ENCODE assay signal across 1 cellular context in the genomic region with DNA sequence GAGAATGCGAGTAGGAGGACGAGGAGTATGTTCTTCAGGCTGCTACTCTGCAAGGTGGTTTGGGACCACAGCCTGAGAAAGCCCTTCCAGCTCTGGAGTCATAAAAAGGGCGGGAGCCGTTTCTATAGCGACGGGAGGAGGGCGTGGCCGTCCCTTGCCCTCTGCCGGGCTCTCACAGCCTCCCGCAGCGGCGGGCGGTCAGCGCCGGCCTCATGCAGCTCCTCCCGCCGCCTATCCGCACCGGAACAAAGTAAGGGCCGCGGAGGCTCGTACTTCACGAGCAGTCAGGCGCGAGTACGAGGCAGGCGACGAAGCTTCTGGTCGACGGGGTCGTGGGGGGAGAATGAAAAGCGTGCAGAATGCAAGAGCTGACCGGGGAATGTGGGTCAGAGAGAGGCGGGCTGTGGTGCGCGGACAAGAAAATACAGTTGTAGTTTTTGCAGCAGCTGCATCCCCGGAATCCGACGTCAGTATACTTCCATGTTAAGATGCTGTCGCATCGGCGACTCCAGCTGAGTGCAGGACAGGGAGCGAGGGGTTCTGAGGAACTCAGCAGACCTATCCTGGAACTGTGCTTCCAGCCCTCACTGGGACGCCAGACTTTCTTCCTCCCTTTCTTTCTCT.
TF ChIP-seq lines count a peak whose summit lies in the region.

A gene with protein sequence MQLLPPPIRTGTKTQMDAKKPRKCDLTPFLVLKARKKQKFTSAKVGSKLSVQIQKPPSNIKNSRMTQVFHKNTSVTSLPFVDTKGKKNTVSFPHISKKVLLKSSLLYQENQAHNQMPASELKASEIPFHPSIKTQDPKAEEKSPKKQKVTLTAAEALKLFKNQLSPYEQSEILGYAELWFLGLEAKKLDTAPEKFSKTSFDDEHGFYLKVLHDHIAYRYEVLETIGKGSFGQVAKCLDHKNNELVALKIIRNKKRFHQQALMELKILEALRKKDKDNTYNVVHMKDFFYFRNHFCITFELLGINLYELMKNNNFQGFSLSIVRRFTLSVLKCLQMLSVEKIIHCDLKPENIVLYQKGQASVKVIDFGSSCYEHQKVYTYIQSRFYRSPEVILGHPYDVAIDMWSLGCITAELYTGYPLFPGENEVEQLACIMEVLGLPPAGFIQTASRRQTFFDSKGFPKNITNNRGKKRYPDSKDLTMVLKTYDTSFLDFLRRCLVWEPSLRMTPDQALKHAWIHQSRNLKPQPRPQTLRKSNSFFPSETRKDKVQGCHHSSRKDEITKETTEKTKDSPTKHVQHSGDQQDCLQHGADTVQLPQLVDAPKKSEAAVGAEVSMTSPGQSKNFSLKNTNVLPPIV (plus strand): TSS at position 175 of the 624 bp plus-strand sequence. CDS start 38 bp downstream, at position 213.

TF ChIP-seq in A549, 52 proteins besides CTCF, POLR2A, EP300 and RAD21 (continued from another document):
- TF ChIP-seq RNF2 (IDR thresholded peaks at IDR 0.05; ENCODE audit: borderline replicate concordance, low read depth) = no peak
- no peak for TF ChIP-seq PHF8 (IDR thresholded peaks at IDR 0.05; ENCODE audit: borderline replicate concordance, low read depth)
